In the genomic region with DNA sequence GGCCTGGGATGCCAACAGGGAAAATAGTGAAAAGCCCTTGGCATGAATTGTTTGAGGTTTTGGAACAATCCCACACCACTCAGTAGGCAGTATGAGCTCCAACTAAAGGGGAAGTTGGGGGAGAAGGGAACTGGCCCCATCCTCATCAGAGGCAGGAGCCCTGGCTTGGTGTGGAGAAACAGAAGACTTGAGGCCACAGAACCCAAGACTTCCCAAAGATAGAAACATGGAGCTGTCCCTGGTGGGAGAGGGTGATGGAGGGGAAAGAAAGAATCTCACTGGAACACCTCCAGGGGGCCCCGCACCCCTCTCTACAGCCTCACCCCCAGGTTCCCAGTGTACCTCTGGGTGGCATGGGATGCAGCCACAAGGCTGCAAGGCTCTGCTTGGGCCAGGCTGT, we compare ENCODE assay signal across 27 cellular contexts.
"Had no signal": no experiment of that assay in that cellular context is flagged by ENCODE, and none has a peak within 500 bp of the region (broad histone marks: within the 10 kb centered on the region; RNA-seq: fewer than 3 reads in every experiment).

No MANE protein-coding gene starts in this region.

- H3K36me3 Mint-ChIP-seq: naive thymus-derived CD4-positive, alpha-beta T cell; natural killer cell; neural progenitor cell; stimulated activated naive B cell treated with anti-CD40 and anti-IgM and Interleukin-4, amounts not matched to agents 10 μg/mL and 1 μg/mL and 100 μg/mL, for 72 hours had no signal

- H3K27ac ChIP-seq: neural progenitor cell, ovary, psoas muscle, sigmoid colon, stomach, thoracic aorta, thyroid gland, tibial nerve, upper lobe of left lung, uterus had no signal

- H3K27ac Mint-ChIP-seq: naive thymus-derived CD4-positive, alpha-beta T cell; natural killer cell; nephron; neural progenitor cell; progenitor cell of endocrine pancreas; stimulated activated naive B cell treated with anti-CD40 and anti-IgM and Interleukin-4, amounts not matched to agents 10 μg/mL and 1 μg/mL and 100 μg/mL, for 72 hours had no signal

- H3K4me3 Mint-ChIP-seq: naive thymus-derived CD4-positive, alpha-beta T cell; natural killer cell; nephron; neural progenitor cell; stimulated activated naive B cell treated with anti-CD40 and anti-IgM and Interleukin-4, amounts not matched to agents 10 μg/mL and 1 μg/mL and 100 μg/mL, for 72 hours had no signal

- H3K9ac ChIP-seq: neural progenitor cell, parathyroid adenoma had no signal

- H3K9me3 Mint-ChIP-seq: naive thymus-derived CD4-positive, alpha-beta T cell; natural killer cell; nephron; neural progenitor cell; stimulated activated naive B cell treated with anti-CD40 and anti-IgM and Interleukin-4, amounts not matched to agents 10 μg/mL and 1 μg/mL and 100 μg/mL, for 72 hours had no signal

- H3K4me1 ChIP-seq: neural progenitor cell, psoas muscle, stomach, thyroid gland, uterus had no signal

- H3K27me3 ChIP-seq: neural progenitor cell, ovary, right lobe of liver, sigmoid colon, stomach, thyroid gland, tibial nerve, upper lobe of left lung, uterus had no signal

- H3K9me3 ChIP-seq: ovary, psoas muscle, right lobe of liver, sigmoid colon, stomach, thoracic aorta, thyroid gland, tibial nerve, upper lobe of left lung, uterus had no signal

- H3K4me1 Mint-ChIP-seq: naive thymus-derived CD4-positive, alpha-beta T cell; natural killer cell; neural progenitor cell; stimulated activated naive B cell treated with anti-CD40 and anti-IgM and Interleukin-4, amounts not matched to agents 10 μg/mL and 1 μg/mL and 100 μg/mL, for 72 hours had no signal

- DNase-seq: naive thymus-derived CD4-positive, alpha-beta T cell; natural killer cell; occipital lobe; ovary; posterior cingulate gyrus; psoas muscle; right cardiac atrium; right lobe of liver; sigmoid colon; small intestine; stimulated activated CD4-positive, alpha-beta T cell treated with anti-CD3 and anti-CD28 coated beads, Interleukin-15, amount 100 ng/mL, for 24 hours; stimulated activated CD4-positive, alpha-beta T cell treated with anti-CD3 and anti-CD28 coated beads, Interleukin-2, amount 100 ng/mL, for 24 hours; stimulated activated CD4-positive, alpha-beta T cell treated with anti-CD3 and anti-CD28 coated beads, Interleukin-2, amount 100 ng/mL, for 48 hours; stimulated activated CD4-positive, alpha-beta T cell treated with anti-CD3 and anti-CD28 coated beads, Interleukin-4, amount 100 ng/mL, for 24 hours; stimulated activated naive B cell treated with anti-CD40 and anti-IgM and Interleukin-4, amounts not matched to agents 10 μg/mL and 1 μg/mL and 100 μg/mL, for 72 hours; stimulated activated naive CD4-positive, alpha-beta T cell treated with Interleukin-2 at 50 U/mL for 16 hours; stomach; thyroid gland; trophoblast cell; uterus had no signal

- ATAC-seq: naive thymus-derived CD4-positive, alpha-beta T cell; natural killer cell; psoas muscle; right cardiac atrium; stimulated activated naive B cell treated with anti-CD40 and anti-IgM and Interleukin-4, amounts not matched to agents 10 μg/mL and 1 μg/mL and 100 μg/mL, for 72 hours had no signal

- H3K36me3 ChIP-seq: neural progenitor cell, ovary, right lobe of liver, tibial nerve, upper lobe of left lung, uterus had no signal

- H3K4me3 ChIP-seq: neural progenitor cell, ovary, psoas muscle, right lobe of liver, sigmoid colon, stomach, thoracic aorta, thyroid gland, tibial nerve, upper lobe of left lung, uterus had no signal
